13 cellular contexts compared by ENCODE assay signal in genomic region chr1:101200513-101200912, GRCh38. TPM values are rescaled to one million over a fixed set of nuclear protein-coding genes. Genes with fewer than 3 reads are reported as not detected.
DNase-seq lines count a peak whose midpoint lies in the region; ATAC-seq lines count a peak whose summit lies in the region.
"Had no signal": no experiment of that assay in that cellular context is flagged by ENCODE, and none has a peak within 500 bp of the region (broad histone marks: within the 10 kb centered on the region; RNA-seq: fewer than 3 reads in every experiment).

No MANE protein-coding gene starts in this region.

- ATAC-seq in GM18502 (IDR thresholded peaks at IDR 0.05; ENCODE audit: poor library complexity, unreplicated experiment), result no peak
- ATAC-seq: psoas muscle had no signal

- DNase-seq in activated CD4-positive, alpha-beta T cell treated with anti-CD3 and anti-CD28 coated beads, Interleukin-2, amount 10 ng/mL, durations not matched to agents 24 days and 14 days, result no peak
- no peak for DNase-seq in activated CD4-positive, alpha-beta T cell treated with anti-CD3 and anti-CD28 coated beads for 48 hours
- DNase-seq in RPMI7951 (ENCODE audit: low read depth), result peak; percentile 69
- DNase-seq in epithelial cell of prostate (ENCODE audit: low read depth, low spot score), result peak; percentile 31
- DNase-seq in skeletal muscle cell (ENCODE audit: low read depth), result peak; percentile 65
- no peak for DNase-seq in NCI-H446 treated with DMSO at 0.1 percent for 48 hours (lab: John Stamatoyannopoulos, UW)
- DNase-seq in posterior cingulate gyrus, result no peak
- DNase-seq: activated CD4-positive, alpha-beta T cell treated with anti-CD3 and anti-CD28 coated beads, Interleukin-2, amount 50 U/mL, for 1 hour; left cardiac atrium; NCI-H146; psoas muscle had no signal

- peak overlapping the region; percentile 50 for H3K27ac ChIP-seq in epithelial cell of prostate
- H3K27ac ChIP-seq: cardiac muscle cell, psoas muscle had no signal

- H3K27me3 Mint-ChIP-seq in activated CD4-positive, alpha-beta T cell treated with anti-CD3 and anti-CD28 coated beads, Interleukin-2, amount 10 ng/mL, durations not matched to agents 24 days and 14 days, result no peaks in the 10 kb centered on the region

- peaks cover 11% of the 10 kb centered on the region for H3K36me3 Mint-ChIP-seq in activated CD4-positive, alpha-beta T cell treated with anti-CD3 and anti-CD28 coated beads, Interleukin-2, amount 10 ng/mL, durations not matched to agents 24 days and 14 days (ENCODE audit: low read depth)

- H3K27ac Mint-ChIP-seq in activated CD4-positive, alpha-beta T cell treated with anti-CD3 and anti-CD28 coated beads, Interleukin-2, amount 10 ng/mL, durations not matched to agents 24 days and 14 days, result peak overlapping the region; percentile 90

- intact Hi-C loops in activated CD4-positive, alpha-beta T cell treated with anti-CD3 and anti-CD28 coated beads, Interleukin-2, amount 10 ng/mL, durations not matched to agents 24 days and 14 days (cut with micrococcal nuclease), result no loop called here
- intact Hi-C loops in posterior cingulate gyrus (cut with DNase I), result no loop called here

- H3K4me3 Mint-ChIP-seq in activated CD4-positive, alpha-beta T cell treated with anti-CD3 and anti-CD28 coated beads, Interleukin-2, amount 10 ng/mL, durations not matched to agents 24 days and 14 days, result no peak overlapping the region

- H3K4me1 Mint-ChIP-seq in activated CD4-positive, alpha-beta T cell treated with anti-CD3 and anti-CD28 coated beads, Interleukin-2, amount 10 ng/mL, durations not matched to agents 24 days and 14 days, result peaks cover 35% of the 10 kb centered on the region

- no peak overlapping the region for H3K4me3 ChIP-seq in skeletal muscle cell (ENCODE audit: low read depth, low read length)
- H3K4me3 ChIP-seq: cardiac muscle cell, psoas muscle had no signal

- H3K9me3 Mint-ChIP-seq in activated CD4-positive, alpha-beta T cell treated with anti-CD3 and anti-CD28 coated beads, Interleukin-2, amount 10 ng/mL, durations not matched to agents 24 days and 14 days, result peaks cover 16% of the 10 kb centered on the region

RNA-seq across cellular contexts. Expression of gene S1PR1, which starts 36.3 kb away (rescaled TPM):
- total RNA-seq in activated CD4-positive, alpha-beta T cell treated with anti-CD3 and anti-CD28 coated beads, Interleukin-2, amount 10 ng/mL, durations not matched to agents 24 days and 14 days, result 49.5 and 51.2 TPM in 2 replicates
- 0.39 and 0.84 TPM in 2 replicates for total RNA-seq in RPMI7951 (2014; rRNA removed; shearing (Covaris generic))

Comparison
In these comparisons a context has a peak if more than half of its experiments do, and no peak if none do; other contexts are left out.
1. DNase-seq: peak in RPMI7951 (single experiment), epithelial cell of prostate (single experiment) and skeletal muscle cell (single experiment); none in activated CD4-positive, alpha-beta T cell treated with anti-CD3 and anti-CD28 coated beads, Interleukin-2, amount 10 ng/mL, durations not matched to agents 24 days and 14 days (single experiment), activated CD4-positive, alpha-beta T cell treated with anti-CD3 and anti-CD28 coated beads for 48 hours (single experiment), NCI-H446 treated with DMSO at 0.1 percent for 48 hours (single experiment) and posterior cingulate gyrus (0 of 10).
2. RNA of gene S1PR1, which starts 36.3 kb away (total RNA-seq): 49.5 to 51.2 TPM in activated CD4-positive, alpha-beta T cell treated with anti-CD3 and anti-CD28 coated beads, Interleukin-2, amount 10 ng/mL, durations not matched to agents 24 days and 14 days; 0.39 to 0.84 TPM in RPMI7951; every median in the first group is over 10 times any median in the second.